21 cellular contexts compared by ENCODE assay signal in genomic region chr5:42573386-42573785, GRCh38.
A peak's percentile ranks its signal among the peaks of the same experiment; 100 is the strongest.
DNase-seq lines count a peak whose midpoint lies in the region; ATAC-seq and TF ChIP-seq lines count a peak whose summit lies in the region.
"Had no signal": no experiment of that assay in that cellular context is flagged by ENCODE, and none has a peak within 500 bp of the region (broad histone marks: within the 10 kb centered on the region; RNA-seq: fewer than 3 reads in every experiment).

No MANE protein-coding gene starts in this region.

- no peaks in the 10 kb centered on the region for H3K9me3 ChIP-seq in CD4-positive, alpha-beta memory T cell (ENCODE audit: control insufficient read depth in 1 of 2, low read length in 2 of 2)
- H3K9me3 ChIP-seq: A549; BLaER1 treated with 17β-estradiol and CSF1 and Interleukin-3, amounts not matched to agents 10 nM and 100 nM had no signal

- peak; percentile 83 for ATAC-seq in left lobe of liver
- ATAC-seq: A549, GM12878 had no signal

- H3K36me3 Mint-ChIP-seq in progenitor cell of endocrine pancreas (ENCODE audit: insufficient read depth) = no peaks in the 10 kb centered on the region
- H3K36me3 Mint-ChIP-seq in CD4-positive, alpha-beta memory T cell = no peaks in the 10 kb centered on the region
- H3K36me3 Mint-ChIP-seq: CD8-positive, alpha-beta memory T cell had no signal

- intact Hi-C loops in CD4-positive, alpha-beta memory T cell (cut with micrococcal nuclease) = no loop called here

- H3K27ac ChIP-seq in CD4-positive, alpha-beta memory T cell (ENCODE audit: low read depth, low read length) = no peak overlapping the region
- H3K27ac ChIP-seq: 22Rv1; A549; BLaER1 treated with 17β-estradiol and CSF1 and Interleukin-3, amounts not matched to agents 10 nM and 100 nM; C4-2B had no signal

- H3K4me3 ChIP-seq in CD4-positive, alpha-beta memory T cell (ENCODE audit: low read length in 2 of 2) = no peak overlapping the region
- H3K4me3 ChIP-seq: A549; BLaER1 treated with 17β-estradiol and CSF1 and Interleukin-3, amounts not matched to agents 10 nM and 100 nM; GM12878 had no signal

- CTCF ChIA-PET in CD4-positive, alpha-beta memory T cell (lab: Charles Lee; ENCODE audit: partially characterized antibody) = interaction anchor here (6.0 kb wide), 1 partner anchor 11 kb away, joined by 31 read pairs; no protein-coding TSS in a partner anchor

- H3K9me3 Mint-ChIP-seq in progenitor cell of endocrine pancreas (ENCODE audit: low read depth) = no peaks in the 10 kb centered on the region
- no peaks in the 10 kb centered on the region for H3K9me3 Mint-ChIP-seq in CD4-positive, alpha-beta memory T cell
- H3K9me3 Mint-ChIP-seq: CD4-positive, alpha-beta T cell; CD8-positive, alpha-beta memory T cell had no signal

- H3K27me3 ChIP-seq in CD4-positive, alpha-beta memory T cell (ENCODE audit: insufficient read depth, low read length) = peaks cover 7% of the 10 kb centered on the region
- H3K27me3 ChIP-seq: BLaER1 treated with 17β-estradiol and CSF1 and Interleukin-3, amounts not matched to agents 10 nM and 100 nM had no signal

- H3K4me3 Mint-ChIP-seq in progenitor cell of endocrine pancreas (ENCODE audit: low read depth) = no peak overlapping the region
- no peak overlapping the region for H3K4me3 Mint-ChIP-seq in CD4-positive, alpha-beta memory T cell
- H3K4me3 Mint-ChIP-seq: B cell; CD4-positive, alpha-beta T cell; CD8-positive, alpha-beta memory T cell had no signal

- H3K27me3 Mint-ChIP-seq in progenitor cell of endocrine pancreas = no peaks in the 10 kb centered on the region
- peaks cover 10 to 11% of the 10 kb centered on the region in 2 donors for H3K27me3 Mint-ChIP-seq in CD4-positive, alpha-beta memory T cell

- no peaks in the 10 kb centered on the region for H3K4me1 ChIP-seq in CD4-positive, alpha-beta memory T cell (ENCODE audit: insufficient read depth, low read length)
- H3K4me1 ChIP-seq: A549 had no signal

- POLR2A ChIA-PET in CD4-positive, alpha-beta memory T cell (lab: Charles Lee; ENCODE audit: partially characterized antibody) = no interaction called here

- peaks cover 2% of the 10 kb centered on the region for H3K4me1 Mint-ChIP-seq in progenitor cell of endocrine pancreas (ENCODE audit: low read depth)
- no peaks in the 10 kb centered on the region for H3K4me1 Mint-ChIP-seq in CD4-positive, alpha-beta memory T cell
- H3K4me1 Mint-ChIP-seq: B cell; CD8-positive, alpha-beta memory T cell had no signal

- H3K36me3 ChIP-seq in CD4-positive, alpha-beta memory T cell (ENCODE audit: insufficient read depth, low read length) = no peaks in the 10 kb centered on the region
- H3K36me3 ChIP-seq: BLaER1 treated with 17β-estradiol and CSF1 and Interleukin-3, amounts not matched to agents 10 nM and 100 nM had no signal

- peak; percentile 17 for DNase-seq in DMS53 (lab: John Stamatoyannopoulos, UW)
- DNase-seq in DMS53 treated with DMSO at 0.1 percent for 48 hours (lab: John Stamatoyannopoulos, UW; ENCODE audit: unreplicated experiment) = no peak
- peak; percentile 90 for DNase-seq in left lobe of liver (ENCODE audit: low spot score)
- no peak for DNase-seq in progenitor cell of endocrine pancreas (ENCODE audit: low spot score, unreplicated experiment)
- no peak for DNase-seq in CD4-positive, alpha-beta memory T cell
- DNase-seq: AML-193; CD4-positive, alpha-beta T cell; CD8-positive, alpha-beta memory T cell; COR-L47; DMS 273 treated with DMSO at 0.1 percent for 48 hours; DMS153; DMS79; DND-41; EL; GDM1 had no signal

- peak overlapping the region; percentile 0 for H3K27ac Mint-ChIP-seq in progenitor cell of endocrine pancreas
- no peak overlapping the region for H3K27ac Mint-ChIP-seq in CD4-positive, alpha-beta memory T cell
- H3K27ac Mint-ChIP-seq: B cell; CD4-positive, alpha-beta T cell; CD8-positive, alpha-beta memory T cell had no signal

- no peak for TF ChIP-seq CTCF in progenitor cell of endocrine pancreas (IDR thresholded peaks at IDR 0.05; ENCODE audit: unreplicated experiment)

Comparison
In these comparisons a context has a peak if more than half of its experiments do, and no peak if none do; other contexts are left out.
1. DNase-seq: peak in DMS53 (single experiment) and left lobe of liver (single experiment); none in DMS53 treated with DMSO at 0.1 percent for 48 hours (single experiment), progenitor cell of endocrine pancreas (single experiment) and CD4-positive, alpha-beta memory T cell (0 of 5).